Comparison of ENCODE assay signal across 13 cellular contexts in genomic region chr3:170117134-170117533, GRCh38.
DNase-seq lines count a peak whose midpoint lies in the region; TF ChIP-seq lines count a peak whose summit lies in the region.
"Had no signal": no experiment of that assay in that cellular context is flagged by ENCODE, and none has a peak within 500 bp of the region (broad histone marks: within the 10 kb centered on the region; RNA-seq: fewer than 3 reads in every experiment).

No MANE protein-coding gene starts in this region.

- H3K4me2 ChIP-seq in osteoblast (ENCODE audit: insufficient read depth, low read length), result no peak overlapping the region

- no peak for TF ChIP-seq EP300 in sigmoid colon (IDR thresholded peaks at IDR 0.05)

- DNase-seq in SIG-M5 treated with dmso at 0.1 percent for 504 hours (lab: John Stamatoyannopoulos, UW; ENCODE audit: unreplicated experiment), result peak; percentile 37
- DNase-seq in SIG-M5 (lab: John Stamatoyannopoulos, UW), result no peak
- peak; percentile 19 for DNase-seq in M059J (ENCODE audit: low read depth)
- DNase-seq in choroid plexus epithelial cell (ENCODE audit: low read depth), result peak; percentile 39
- DNase-seq in osteoblast (ENCODE audit: insufficient read length, low spot score, missing footprints), result no peak
- DNase-seq in activated naive CD4-positive, alpha-beta T cell treated with Interleukin-2 at 50 U/mL for 16 hours, result no peak
- DNase-seq in sigmoid colon, result no peak
- no peak for DNase-seq in COR-L47 (lab: John Stamatoyannopoulos, UW)
- DNase-seq: activated B cell treated with CpG ODN at 0.5 μM for 24 hours; activated naive CD4-positive, alpha-beta T cell treated with anti-CD3 and anti-CD28 coated beads, Interleukin-2, amount 50 U/mL, for 16 hours; left cardiac atrium; uterus had no signal

- intact Hi-C loops in sigmoid colon (cut with DNase I), result no loop called here

- H3K36me3 ChIP-seq in osteoblast (ENCODE audit: insufficient read depth, low read length) (peaks cover 62% of the 10 kb centered on the region), sigmoid colon (peaks cover 4 to 96% (median 42%) of the 10 kb centered on the region in 4 donors)
- H3K36me3 ChIP-seq: uterus had no signal

- H3K27ac ChIP-seq in osteoblast (ENCODE audit: low read depth, low read length) (no peak overlapping the region), sigmoid colon (no peak overlapping the region)
- H3K27ac ChIP-seq: prostate gland, uterus had no signal

- TF ChIP-seq CTCF in choroid plexus epithelial cell (conservative IDR thresholded peaks at IDR 0.05; ENCODE audit: low read depth, low read length) (peak; percentile 50), osteoblast (IDR thresholded peaks at IDR 0.05; ENCODE audit: extremely low read depth, low read depth, low read length) (peak; percentile 36), sigmoid colon (IDR thresholded peaks at IDR 0.05) (no peak)

- no peak overlapping the region for H2AFZ ChIP-seq in osteoblast (ENCODE audit: low read length)

- no peaks in the 10 kb centered on the region for H4K20me1 ChIP-seq in osteoblast (ENCODE audit: insufficient read depth, low read length)

- no peaks in the 10 kb centered on the region for H3K9me3 ChIP-seq in osteoblast (ENCODE audit: low read depth, low read length)
- H3K9me3 ChIP-seq in sigmoid colon, result no peaks in the 10 kb centered on the region
- H3K9me3 ChIP-seq: prostate gland, uterus had no signal

- no peak for TF ChIP-seq POLR2A in sigmoid colon (IDR thresholded peaks at IDR 0.05)

- H3K4me3 ChIP-seq in choroid plexus epithelial cell (ENCODE audit: low read depth, low read length) (no peak overlapping the region), osteoblast (ENCODE audit: insufficient read depth, low read length) (no peak overlapping the region), sigmoid colon (no peak overlapping the region)
- H3K4me3 ChIP-seq: prostate gland, uterus had no signal

- H3K79me2 ChIP-seq in osteoblast (ENCODE audit: insufficient read depth, low read length), result peaks cover 2% of the 10 kb centered on the region

- H3K4me1 ChIP-seq in osteoblast (ENCODE audit: insufficient read depth, low read length) (no peaks in the 10 kb centered on the region), sigmoid colon (no peaks in the 10 kb centered on the region)
- H3K4me1 ChIP-seq: prostate gland, uterus had no signal

- H3K27me3 ChIP-seq in osteoblast (ENCODE audit: insufficient read depth, low read length) (no peaks in the 10 kb centered on the region), sigmoid colon (no peaks in the 10 kb centered on the region)
- H3K27me3 ChIP-seq: uterus had no signal

Comparison
In these comparisons a context has a peak if more than half of its experiments do, and no peak if none do; other contexts are left out.
1. DNase-seq: peak in SIG-M5 treated with dmso at 0.1 percent for 504 hours (single experiment), M059J (single experiment) and choroid plexus epithelial cell (single experiment); none in SIG-M5 (single experiment), osteoblast (single experiment), activated naive CD4-positive, alpha-beta T cell treated with Interleukin-2 at 50 U/mL for 16 hours (single experiment), sigmoid colon (single experiment) and COR-L47 (single experiment).
2. CTCF ChIP-seq: peak in choroid plexus epithelial cell (single experiment) and osteoblast (single experiment); none in sigmoid colon (0 of 4).